In the genomic region with DNA sequence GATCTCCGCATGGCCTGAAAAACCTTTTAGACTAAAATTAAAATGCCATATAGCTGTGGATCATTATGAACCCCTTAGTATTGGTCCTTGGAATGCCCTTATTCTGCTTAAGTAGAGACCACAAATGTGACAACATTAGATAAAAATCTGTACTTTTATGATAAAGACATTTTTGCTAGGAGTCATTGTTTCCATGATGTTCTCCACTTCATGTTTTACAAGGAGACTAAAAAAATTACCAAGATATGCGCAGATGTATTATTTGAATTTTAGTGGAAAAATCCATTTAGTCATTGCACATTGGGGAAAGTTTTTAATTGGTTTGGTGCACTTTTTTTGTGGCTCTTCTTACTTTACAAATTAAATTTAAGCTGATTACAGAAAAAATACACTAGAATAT, we compare ENCODE assay signal across 9 cellular contexts. TPM values are rescaled to one million over a fixed set of nuclear protein-coding genes. Genes with fewer than 3 reads are reported as not detected.
DNase-seq lines count a peak whose midpoint lies in the region; ATAC-seq and TF ChIP-seq lines count a peak whose summit lies in the region.
"Had no signal": no experiment of that assay in that cellular context is flagged by ENCODE, and none has a peak within 500 bp of the region (broad histone marks: within the 10 kb centered on the region; RNA-seq: fewer than 3 reads in every experiment).

No MANE protein-coding gene starts in this region.

- no peak for DNase-seq in Calu3
- DNase-seq in Karpas-422: no peak
- no peak for DNase-seq in astrocyte of the cerebellum (ENCODE audit: low read depth)
- no peak for DNase-seq in SW 1271 (lab: John Stamatoyannopoulos, UW)
- DNase-seq in iPS-NIHi11 (ENCODE audit: low spot score): no peak
- DNase-seq: NCI-H82 had no signal

- H3K4me3 ChIP-seq in Karpas-422 (ENCODE audit: low read length) (peak overlapping the region; percentile 82), astrocyte of the cerebellum (ENCODE audit: low read depth, low read length) (peak overlapping the region; percentile 77), muscle layer of duodenum (ENCODE audit: low read depth in 1 of 2, low read length in 2 of 2) (peak overlapping the region; percentile 84 to 87)

- no peaks in the 10 kb centered on the region for H3K4me1 Mint-ChIP-seq in Calu3 (ENCODE audit: low read depth, unreplicated experiment)

- H3K9me3 ChIP-seq in Karpas-422 (ENCODE audit: low read length) (no peaks in the 10 kb centered on the region), muscle layer of duodenum (ENCODE audit: control insufficient read depth in 1 of 2, low read length in 2 of 2) (no peaks in the 10 kb centered on the region)

- no peak overlapping the region for H2AFZ ChIP-seq in Karpas-422 (ENCODE audit: low read length)

- intact Hi-C loops in Calu3 (cut with micrococcal nuclease; ENCODE audit: unreplicated experiment): loop anchor here (5.0 kb wide), 1 partner anchor 37 kb away; no protein-coding TSS in a partner anchor

- peak overlapping the region; percentile 94 for H3K9ac ChIP-seq in Karpas-422 (ENCODE audit: low read length)

- H3K27me3 ChIP-seq in Karpas-422 (ENCODE audit: low read length) (no peaks in the 10 kb centered on the region), muscle layer of duodenum (ENCODE audit: low read depth, low read length) (no peaks in the 10 kb centered on the region)

- no peaks in the 10 kb centered on the region for H3K9me2 ChIP-seq in Karpas-422 (replicated peaks; ENCODE audit: insufficient read depth, low read length)

- peaks cover 18% of the 10 kb centered on the region; the same call in 1 of the 2 replicates for H4K20me1 ChIP-seq in Karpas-422 (ENCODE audit: insufficient read depth, low read depth, low read length)

- ATAC-seq in HG03097 (IDR thresholded peaks at IDR 0.05; ENCODE audit: low FRiP score, unreplicated experiment): no peak
- no peak for ATAC-seq in HG02678 (IDR thresholded peaks at IDR 0.05; ENCODE audit: unreplicated experiment)

- H3K79me2 ChIP-seq in Karpas-422 (ENCODE audit: low read length): peaks cover 62% of the 10 kb centered on the region

- no peaks in the 10 kb centered on the region for H3K27me3 Mint-ChIP-seq in Calu3 (ENCODE audit: unreplicated experiment)

- BruUV-seq in Calu3 (replicated peaks; lab: Mats Ljungman, UMichigan): no TSS peak

- H3K4me1 ChIP-seq in Karpas-422 (ENCODE audit: low read length): peaks cover 58% of the 10 kb centered on the region
- H3K4me1 ChIP-seq in muscle layer of duodenum (ENCODE audit: control insufficient read depth in 1 of 2, insufficient read depth in 2 of 2, low read length in 2 of 2): peaks cover 0 to 6% of the 10 kb centered on the region in 2 donors

- H3K36me3 ChIP-seq in Karpas-422 (ENCODE audit: insufficient read depth, low read length) (peaks cover 12% of the 10 kb centered on the region), muscle layer of duodenum (ENCODE audit: control insufficient read depth in 1 of 2, insufficient read depth in 2 of 2, low read length in 2 of 2) (no peaks in the 10 kb centered on the region)

- peaks cover 32% of the 10 kb centered on the region for H3K36me3 Mint-ChIP-seq in Calu3 (ENCODE audit: insufficient read depth, unreplicated experiment)

- H3K27ac ChIP-seq in Karpas-422 (ENCODE audit: low read length): peak overlapping the region; percentile 94
- H3K27ac ChIP-seq in muscle layer of duodenum (ENCODE audit: low read length): no peak overlapping the region

- TF ChIP-seq CTCF in Calu3 (IDR thresholded peaks at IDR 0.05; ENCODE audit: unreplicated experiment): no peak
- no peak for TF ChIP-seq CTCF in astrocyte of the cerebellum (IDR thresholded peaks at IDR 0.05; ENCODE audit: low read depth, low read length, missing control alignments)

- peak overlapping the region; percentile 96 for H3K4me3 Mint-ChIP-seq in Calu3 (ENCODE audit: low read depth, unreplicated experiment)

- no peaks in the 10 kb centered on the region for H3K9me3 Mint-ChIP-seq in Calu3 (ENCODE audit: low read depth, unreplicated experiment)

- in situ Hi-C loops in astrocyte of the cerebellum (cut with HindIII; ENCODE audit: low sequenced_read_pairs): no loop called here

- peak overlapping the region; percentile 86 for H3K27ac Mint-ChIP-seq in Calu3 (ENCODE audit: unreplicated experiment)

- H3K4me2 ChIP-seq in Karpas-422 (ENCODE audit: low read depth, low read length, poor library complexity, severe bottlenecking): peak overlapping the region; percentile 77

- CTCF ChIA-PET in Calu3 (lab: Charles Lee): interaction anchor here (0.5 to 0.7 kb wide), 2 partner anchors 185 to 310 kb away, joined by 3 to 4 read pairs; no protein-coding TSS in a partner anchor

RNA-seq across cellular contexts. Expression of a gene that starts 1.8 kb away (rescaled TPM):
- total RNA-seq in Calu3 (2022): 42.0 and 42.4 TPM in 2 replicates
- total RNA-seq in Karpas-422 (2014; rRNA removed; shearing (Covaris generic); ENCODE audit: low replicate concordance): 82.2 and 184 TPM in 2 replicates
